In the genomic region with DNA sequence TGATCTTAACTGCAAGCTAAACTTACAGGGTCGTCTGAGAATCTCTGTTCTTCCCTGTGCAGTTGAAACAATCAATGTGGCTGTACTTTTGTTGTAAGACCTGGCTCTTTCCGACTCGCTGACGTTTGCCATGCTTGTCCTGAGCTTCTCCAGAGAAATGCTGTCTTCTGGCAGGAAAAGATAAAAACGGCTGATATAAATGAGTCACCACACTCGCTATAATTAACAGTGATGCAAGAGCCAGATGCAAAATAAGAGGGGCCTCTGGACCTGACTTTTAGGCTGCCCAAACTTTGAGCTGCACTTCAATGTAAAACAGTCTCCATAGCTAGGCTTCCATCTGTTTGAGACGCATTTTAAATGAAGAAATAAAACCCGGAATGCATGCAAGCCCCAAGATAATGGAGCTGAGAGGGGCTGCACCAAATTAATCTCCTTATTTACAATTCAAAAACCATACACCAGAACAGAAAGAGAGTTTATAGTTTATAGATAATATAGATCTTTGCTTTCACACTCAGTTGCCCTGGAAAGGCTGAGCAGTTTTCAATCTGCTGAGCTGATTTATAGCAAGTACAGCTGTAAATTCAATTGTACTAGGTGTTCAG, we compare ENCODE assay signal across 1 cellular context.
TF ChIP-seq lines count a peak whose summit lies in the region.

No MANE protein-coding gene starts in this region.

TF ChIP-seq in IMR-90, 13 proteins besides CTCF, POLR2A, EP300 and RAD21:
- TF ChIP-seq NFE2L2 (IDR thresholded peaks at IDR 0.05; ENCODE audit: low read depth, low read length) (no peak), RCOR1 (IDR thresholded peaks at IDR 0.05; ENCODE audit: insufficient replicate concordance, low read length) (no peak), MAFK (IDR thresholded peaks at IDR 0.05; ENCODE audit: low read depth, low read length) (no peak), RFX5 (IDR thresholded peaks at IDR 0.05; ENCODE audit: low read depth, low read length) (no peak), CHD1 (IDR thresholded peaks at IDR 0.05; ENCODE audit: low read depth, low read length) (no peak), MXI1 (IDR thresholded peaks at IDR 0.05; ENCODE audit: borderline replicate concordance, low read depth, low read length) (no peak), SMC3 (IDR thresholded peaks at IDR 0.05; ENCODE audit: low read depth, low read length) (no peak), CEBPB (IDR thresholded peaks at IDR 0.05; ENCODE audit: low read depth, low read length) (no peak; the same call in 1 of the 2 replicates), FOS (IDR thresholded peaks at IDR 0.05; ENCODE audit: low read depth, low read length) (no peak), BHLHE40 (IDR thresholded peaks at IDR 0.05; ENCODE audit: low read depth, low read length) (no peak), MAZ (IDR thresholded peaks at IDR 0.05; ENCODE audit: borderline replicate concordance, low read depth, low read length) (no peak)
- TF ChIP-seq, protein P1, sequence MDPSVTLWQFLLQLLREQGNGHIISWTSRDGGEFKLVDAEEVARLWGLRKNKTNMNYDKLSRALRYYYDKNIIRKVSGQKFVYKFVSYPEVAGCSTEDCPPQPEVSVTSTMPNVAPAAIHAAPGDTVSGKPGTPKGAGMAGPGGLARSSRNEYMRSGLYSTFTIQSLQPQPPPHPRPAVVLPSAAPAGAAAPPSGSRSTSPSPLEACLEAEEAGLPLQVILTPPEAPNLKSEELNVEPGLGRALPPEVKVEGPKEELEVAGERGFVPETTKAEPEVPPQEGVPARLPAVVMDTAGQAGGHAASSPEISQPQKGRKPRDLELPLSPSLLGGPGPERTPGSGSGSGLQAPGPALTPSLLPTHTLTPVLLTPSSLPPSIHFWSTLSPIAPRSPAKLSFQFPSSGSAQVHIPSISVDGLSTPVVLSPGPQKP (IDR thresholded peaks at IDR 0.05; ENCODE audit: borderline replicate concordance, low read depth, low read length) = no peak
- TF ChIP-seq, protein P2, sequence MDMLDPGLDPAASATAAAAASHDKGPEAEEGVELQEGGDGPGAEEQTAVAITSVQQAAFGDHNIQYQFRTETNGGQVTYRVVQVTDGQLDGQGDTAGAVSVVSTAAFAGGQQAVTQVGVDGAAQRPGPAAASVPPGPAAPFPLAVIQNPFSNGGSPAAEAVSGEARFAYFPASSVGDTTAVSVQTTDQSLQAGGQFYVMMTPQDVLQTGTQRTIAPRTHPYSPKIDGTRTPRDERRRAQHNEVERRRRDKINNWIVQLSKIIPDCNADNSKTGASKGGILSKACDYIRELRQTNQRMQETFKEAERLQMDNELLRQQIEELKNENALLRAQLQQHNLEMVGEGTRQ (IDR thresholded peaks at IDR 0.05; ENCODE audit: low read depth, low read length) = no peak
